In genomic region chr15:66619152-66619903, GRCh38 we compare ENCODE assay signal across 1 cellular context.
TF ChIP-seq lines count a peak whose summit lies in the region.

No MANE protein-coding gene starts in this region.

TF ChIP-seq in GM23338, 12 proteins besides CTCF, POLR2A, EP300 and RAD21 (continued from another document):
- no peak for TF ChIP-seq ZNF462 (CRISPR knock-in tag; IDR thresholded peaks at IDR 0.05)
- TF ChIP-seq CREB1 (CRISPR knock-in tag; IDR thresholded peaks at IDR 0.05; ENCODE audit: low read depth), result no peak
- no peak for TF ChIP-seq EZH2 (IDR thresholded peaks at IDR 0.05; ENCODE audit: low read depth, unreplicated experiment)
- TF ChIP-seq REST (IDR thresholded peaks at IDR 0.05; ENCODE audit: unreplicated experiment), result no peak
- TF ChIP-seq POLR2AphosphoS5 (IDR thresholded peaks at IDR 0.05; ENCODE audit: low read depth), result no peak
- TF ChIP-seq JUNB (IDR thresholded peaks at IDR 0.05; ENCODE audit: unreplicated experiment), result no peak
